ENCODE assay signal across 15 cellular contexts in the genomic region with DNA sequence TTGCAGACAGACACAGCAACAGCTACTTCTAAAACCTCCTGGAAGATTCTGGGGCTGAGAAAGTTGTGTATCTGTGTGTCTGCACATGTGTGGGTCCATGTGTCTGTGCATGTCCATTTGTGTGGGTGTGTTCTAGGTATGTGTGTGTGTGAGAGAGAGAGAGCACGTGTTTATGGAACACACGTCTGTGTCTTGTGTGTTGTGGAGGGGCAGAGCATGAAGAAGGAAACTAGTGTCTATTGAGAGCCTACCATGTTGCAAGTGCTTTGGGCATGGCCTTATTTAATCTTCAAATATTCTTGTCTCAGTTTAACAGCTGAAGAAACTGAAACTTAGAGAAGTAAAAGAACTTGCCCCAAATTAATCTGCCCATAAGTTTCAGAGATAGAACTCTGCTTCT.
DNase-seq lines count a peak whose midpoint lies in the region; ATAC-seq and TF ChIP-seq lines count a peak whose summit lies in the region.
"Had no signal": no experiment of that assay in that cellular context is flagged by ENCODE, and none has a peak within 500 bp of the region (broad histone marks: within the 10 kb centered on the region; RNA-seq: fewer than 3 reads in every experiment).

No MANE protein-coding gene starts in this region.

- CTCF ChIA-PET in CD8-positive, alpha-beta T cell (lab: Charles Lee): no interaction called here

- no peaks in the 10 kb centered on the region for H3K9me3 ChIP-seq in CD4-positive, CD25-positive, alpha-beta regulatory T cell (ENCODE audit: control insufficient read depth in 2 of 2, low read length in 2 of 2)
- no peaks in the 10 kb centered on the region for H3K9me3 ChIP-seq in uterus
- H3K9me3 ChIP-seq in spleen: no peaks in the 10 kb centered on the region
- H3K9me3 ChIP-seq in CD8-positive, alpha-beta T cell (ENCODE audit: low read length): no peaks in the 10 kb centered on the region
- H3K9me3 ChIP-seq: prostate gland had no signal

- peaks cover 16 to 25% (median 19%) of the 10 kb centered on the region in 4 donors for H3K4me1 Mint-ChIP-seq in CD4-positive, CD25-positive, alpha-beta regulatory T cell
- peaks cover 27% of the 10 kb centered on the region for H3K4me1 Mint-ChIP-seq in CD8-positive, alpha-beta T cell (ENCODE audit: low read depth)

- H3K4me3 ChIP-seq in CD4-positive, CD25-positive, alpha-beta regulatory T cell (ENCODE audit: low read depth, low read length): no peak overlapping the region
- H3K4me3 ChIP-seq in uterus (no peak overlapping the region), spleen (peak overlapping the region in 1 of 8 donors; percentile 23)
- no peak overlapping the region for H3K4me3 ChIP-seq in CD8-positive, alpha-beta T cell (ENCODE audit: low read depth, low read length)
- H3K4me3 ChIP-seq: prostate gland, SK-N-MC had no signal

- no peak for DNase-seq in CD4-positive, CD25-positive, alpha-beta regulatory T cell
- DNase-seq in OCI-M1 (lab: John Stamatoyannopoulos, UW): peak; percentile 32
- no peak for DNase-seq in uterus
- DNase-seq in spleen: no peak
- no peak for DNase-seq in NCI-H1092 treated with DMSO at 0.1 percent for 48 hours (lab: John Stamatoyannopoulos, UW)
- DNase-seq in CD8-positive, alpha-beta T cell: no peak
- DNase-seq: cortex of kidney; midbrain; NCI-H1417; stimulated activated CD4-positive, alpha-beta T cell treated with anti-CD3 and anti-CD28 coated beads, Interleukin-2, amount 100 ng/mL, for 24 hours had no signal

- peak overlapping the region in 2 of 4 donors; percentile 4 to 6 for H3K4me3 Mint-ChIP-seq in CD4-positive, CD25-positive, alpha-beta regulatory T cell
- H3K4me3 Mint-ChIP-seq in CD8-positive, alpha-beta T cell: no peak overlapping the region

- H3K27ac ChIP-seq in CD4-positive, CD25-positive, alpha-beta regulatory T cell (ENCODE audit: insufficient read depth, low read length, poor library complexity, severe bottlenecking): no peak overlapping the region
- no peak overlapping the region for H3K27ac ChIP-seq in uterus
- H3K27ac ChIP-seq in spleen: peak overlapping the region in 4 of 8 donors; percentile 22 to 60 (median 38)
- H3K27ac ChIP-seq in CD8-positive, alpha-beta T cell (ENCODE audit: low read depth, low read length): no peak overlapping the region
- H3K27ac ChIP-seq: C4-2B, prostate gland, SK-N-MC had no signal

- no peaks in the 10 kb centered on the region for H3K36me3 Mint-ChIP-seq in CD4-positive, CD25-positive, alpha-beta regulatory T cell
- H3K36me3 Mint-ChIP-seq in CD8-positive, alpha-beta T cell: no peaks in the 10 kb centered on the region

- TF ChIP-seq CTCF in uterus (IDR thresholded peaks at IDR 0.05): no peak
- no peak for TF ChIP-seq CTCF in spleen (IDR thresholded peaks at IDR 0.05 in 8 of 11, conservative IDR thresholded peaks at IDR 0.05 in 3 of 11)
- no peak for TF ChIP-seq CTCF in CD8-positive, alpha-beta T cell (IDR thresholded peaks at IDR 0.05)

- H3K4me1 ChIP-seq in CD4-positive, CD25-positive, alpha-beta regulatory T cell (ENCODE audit: control insufficient read depth, insufficient read depth, low read length, poor library complexity, severe bottlenecking): peaks cover 3% of the 10 kb centered on the region
- no peaks in the 10 kb centered on the region for H3K4me1 ChIP-seq in uterus
- peaks cover 12 to 27% (median 19%) of the 10 kb centered on the region in 6 donors for H3K4me1 ChIP-seq in spleen
- peaks cover 20% of the 10 kb centered on the region for H3K4me1 ChIP-seq in CD8-positive, alpha-beta T cell (ENCODE audit: insufficient read depth, low read length)
- H3K4me1 ChIP-seq: prostate gland had no signal

- no peaks in the 10 kb centered on the region for H3K9me3 Mint-ChIP-seq in CD4-positive, CD25-positive, alpha-beta regulatory T cell
- no peaks in the 10 kb centered on the region for H3K9me3 Mint-ChIP-seq in CD8-positive, alpha-beta T cell

- intact Hi-C loops in uterus (cut with DNase I; ENCODE audit: low total_unique reads): no loop called here
- intact Hi-C loops in spleen (cut with DNase I; ENCODE audit: low total_unique reads): no loop called here
- intact Hi-C loops in CD8-positive, alpha-beta T cell (cut with DNase I, micrococcal nuclease): no loop called here

- no peaks in the 10 kb centered on the region for H3K27me3 ChIP-seq in CD4-positive, CD25-positive, alpha-beta regulatory T cell (ENCODE audit: control insufficient read depth, insufficient read depth, low read length)
- H3K27me3 ChIP-seq in uterus (no peaks in the 10 kb centered on the region), spleen (replicated peaks in 1 of 7) (peaks cover 0 to 13% (median 0%) of the 10 kb centered on the region in 7 donors)
- no peaks in the 10 kb centered on the region for H3K27me3 ChIP-seq in CD8-positive, alpha-beta T cell (ENCODE audit: insufficient read depth, low read length)

- H3K36me3 ChIP-seq in CD4-positive, CD25-positive, alpha-beta regulatory T cell (ENCODE audit: control insufficient read depth, insufficient read depth, low read length): no peaks in the 10 kb centered on the region
- H3K36me3 ChIP-seq in uterus (no peaks in the 10 kb centered on the region), spleen (no peaks in the 10 kb centered on the region)
- H3K36me3 ChIP-seq in CD8-positive, alpha-beta T cell (ENCODE audit: insufficient read depth, low read length): no peaks in the 10 kb centered on the region
- H3K36me3 ChIP-seq: prostate gland had no signal

- POLR2A ChIA-PET in CD8-positive, alpha-beta T cell (lab: Charles Lee): interaction anchor here (1.3 kb wide), 1 partner anchor 12 kb away, joined by 4 read pairs; no protein-coding TSS in a partner anchor

- ATAC-seq in CD4-positive, CD25-positive, alpha-beta regulatory T cell (ENCODE audit: low read depth in 2 of 2): no peak
- ATAC-seq in GM18511 (IDR thresholded peaks at IDR 0.05; ENCODE audit: unreplicated experiment): peak; percentile 52
- peak; percentile 54 for ATAC-seq in HG02798 (IDR thresholded peaks at IDR 0.05; ENCODE audit: poor library complexity, unreplicated experiment)
- no peak for ATAC-seq in CD8-positive, alpha-beta T cell

- TF ChIP-seq POLR2A in uterus (IDR thresholded peaks at IDR 0.05) (no peak), spleen (IDR thresholded peaks at IDR 0.05) (no peak)

- peak overlapping the region in 2 of 3 donors; percentile 7 to 57 for H3K27ac Mint-ChIP-seq in CD4-positive, CD25-positive, alpha-beta regulatory T cell
- no peak overlapping the region for H3K27ac Mint-ChIP-seq in CD8-positive, alpha-beta T cell

- no peaks in the 10 kb centered on the region for H3K27me3 Mint-ChIP-seq in CD4-positive, CD25-positive, alpha-beta regulatory T cell
- H3K27me3 Mint-ChIP-seq in CD8-positive, alpha-beta T cell (ENCODE audit: low read depth): peaks cover 2% of the 10 kb centered on the region

- 67 to 76% (median 68%) methylated on average over 2 of the region's 2 CpGs for WGBS in spleen, 5 donors

Comparison
In these comparisons a context has a peak if more than half of its experiments do, and no peak if none do; other contexts are left out.
1. ATAC-seq: peak in GM18511 (single experiment) and HG02798 (single experiment); none in CD4-positive, CD25-positive, alpha-beta regulatory T cell (0 of 2) and CD8-positive, alpha-beta T cell (single experiment).